Comparison of ENCODE assay signal across 22 cellular contexts in genomic region chr1:211372463-211372862, GRCh38.
"Had no signal": no experiment of that assay in that cellular context is flagged by ENCODE, and none has a peak within 500 bp of the region (broad histone marks: within the 10 kb centered on the region; RNA-seq: fewer than 3 reads in every experiment).

No MANE protein-coding gene starts in this region.

- H3K36me3 ChIP-seq: breast epithelium, neural progenitor cell had no signal

- ATAC-seq: heart right ventricle; naive thymus-derived CD8-positive, alpha-beta T cell; stimulated activated naive CD8-positive, alpha-beta T cell treated with anti-CD3 and anti-CD28 coated beads, Interleukin-15, Interleukin-2, amounts not matched to agents 100 U/mL and 50 U/mL, for 24 hours; WTC11 had no signal

- H3K27ac Mint-ChIP-seq: activated T-helper 1 cell treated with anti-CD3 and anti-CD28 coated beads, Interleukin-12 subunit alpha, Interleukin-12 subunit beta, Interleukin-2, Interleukin-4 antibody, amounts not matched to agents 30 ng/mL and 10 ng/mL and 1 ng/mL, durations not matched to agents 14 hours and 24 hours and 36 hours; neural progenitor cell; WTC11 had no signal

- H3K27me3 Mint-ChIP-seq: memory B cell; naive thymus-derived CD8-positive, alpha-beta T cell had no signal

- H3K9me3 ChIP-seq: breast epithelium, esophagus muscularis mucosa, heart right ventricle, right atrium auricular region, thoracic aorta had no signal

- H3K9me3 Mint-ChIP-seq: activated T-helper 1 cell treated with anti-CD3 and anti-CD28 coated beads, Interleukin-12 subunit alpha, Interleukin-12 subunit beta, Interleukin-2, Interleukin-4 antibody, amounts not matched to agents 30 ng/mL and 10 ng/mL and 1 ng/mL, durations not matched to agents 14 hours and 24 hours and 36 hours; memory B cell; naive thymus-derived CD8-positive, alpha-beta T cell; neural progenitor cell; WTC11 had no signal

- H3K4me3 Mint-ChIP-seq: activated T-helper 1 cell treated with anti-CD3 and anti-CD28 coated beads, Interleukin-12 subunit alpha, Interleukin-12 subunit beta, Interleukin-2, Interleukin-4 antibody, amounts not matched to agents 30 ng/mL and 10 ng/mL and 1 ng/mL, durations not matched to agents 14 hours and 24 hours and 36 hours; memory B cell; naive thymus-derived CD8-positive, alpha-beta T cell; neural progenitor cell; WTC11 had no signal

- DNase-seq: activated CD4-positive, alpha-beta T cell treated with anti-CD3 and anti-CD28 coated beads, Interleukin-2, amount 50 U/mL, for 1 hour; activated gamma-delta T cell treated with Interleukin-2 at 50 U/mL for 16 hours; activated naive CD4-positive, alpha-beta T cell treated with anti-CD3 and anti-CD28 coated beads, Interleukin-2, amount 50 U/mL, for 16 hours; activated T-cell treated with anti-CD3 and anti-CD28 coated beads for 4 hours; central memory CD4-positive, alpha-beta T cell; foreskin keratinocyte; heart right ventricle; naive thymus-derived CD8-positive, alpha-beta T cell; occipital lobe; stimulated activated naive CD8-positive, alpha-beta T cell treated with anti-CD3 and anti-CD28 coated beads, Interleukin-15, Interleukin-2, amounts not matched to agents 100 U/mL and 50 U/mL, for 24 hours; T-helper 9 cell; trophoblast cell had no signal

- H3K9ac ChIP-seq: neural progenitor cell, parathyroid adenoma had no signal

- H3K4me1 ChIP-seq: breast epithelium, parathyroid adenoma, right atrium auricular region had no signal

- H3K27ac ChIP-seq: breast epithelium, esophagus muscularis mucosa, foreskin keratinocyte, heart right ventricle, neural progenitor cell, parathyroid adenoma, right atrium auricular region, thoracic aorta had no signal

- H3K36me3 Mint-ChIP-seq: neural progenitor cell had no signal

- H3K27me3 ChIP-seq: breast epithelium, esophagus muscularis mucosa, foreskin keratinocyte, heart right ventricle, neural progenitor cell, right atrium auricular region had no signal

- H3K4me3 ChIP-seq: breast epithelium, esophagus muscularis mucosa, heart right ventricle, neural progenitor cell, right atrium auricular region, smooth muscle cell, thoracic aorta had no signal
